ENCODE assay signal across 8 cellular contexts in the genomic region with DNA sequence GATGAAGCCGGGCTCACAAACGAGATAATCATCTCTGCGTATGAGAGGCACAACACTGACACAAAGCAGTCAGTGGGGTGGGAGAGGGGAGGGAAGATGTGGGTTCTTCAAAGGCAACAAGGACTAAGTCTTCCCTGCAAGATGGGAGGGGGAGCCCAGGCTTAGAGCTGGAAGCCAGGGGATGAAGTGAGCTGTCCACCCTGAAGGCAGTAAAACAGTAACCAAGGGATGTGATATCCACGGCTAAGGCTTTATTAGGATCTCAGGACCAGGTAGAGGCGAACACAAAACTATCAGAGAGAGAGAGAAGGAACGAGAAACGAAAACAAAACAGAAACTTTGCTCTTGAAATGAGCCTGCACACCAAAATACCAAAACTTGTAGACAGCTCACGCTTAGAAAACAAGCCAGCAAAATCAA.
A peak's percentile ranks its signal among the peaks of the same experiment; 100 is the strongest.
DNase-seq lines count a peak whose midpoint lies in the region; ATAC-seq, FAIRE-seq and TF ChIP-seq lines count a peak whose summit lies in the region.

No MANE protein-coding gene starts in this region.

- no peak for FAIRE-seq in D721Med (lab: Jason Lieb, UNC)

- CTCF ChIA-PET in CD8-positive, alpha-beta T cell (lab: Charles Lee): no interaction called here

- intact Hi-C loops in CD8-positive, alpha-beta T cell (cut with DNase I, micrococcal nuclease): loop anchor here in 1 of 2 experiments (2.0 kb wide), 1 partner anchor 20 kb away; no protein-coding TSS in a partner anchor

- peak overlapping the region; percentile 26 for H3K4me3 ChIP-seq in CD8-positive, alpha-beta T cell (ENCODE audit: low read depth, low read length)

- H3K4me3 Mint-ChIP-seq in CD8-positive, alpha-beta T cell: peak overlapping the region; percentile 78

- peak; percentile 75 for ATAC-seq in CD8-positive, alpha-beta T cell
- peak; percentile 97 for ATAC-seq in GM21381 (IDR thresholded peaks at IDR 0.05; ENCODE audit: unreplicated experiment)
- ATAC-seq in HG03460 (IDR thresholded peaks at IDR 0.05; ENCODE audit: unreplicated experiment): peak; percentile 90
- peak; percentile 79 to 91 for ATAC-seq in activated naive CD4-positive, alpha-beta T cell treated with anti-CD3 and anti-CD28 coated beads, Interleukin-2, amount 50 U/mL, for 72 hours

- peak in 2 of 7 experiments; percentile 28 to 30 for DNase-seq in CD8-positive, alpha-beta T cell
- DNase-seq in activated naive CD4-positive, alpha-beta T cell treated with anti-CD3 and anti-CD28 coated beads, Interleukin-2, amount 50 U/mL, for 72 hours (ENCODE audit: low spot score in 2 of 2): peak in 1 of 2 donors; percentile 33
- DNase-seq in NCI-H1436 (lab: John Stamatoyannopoulos, UW) (no peak), NCI-H2029 treated with DMSO at 0.1 percent for 48 hours (lab: John Stamatoyannopoulos, UW) (no peak), D721Med (ENCODE audit: insufficient read length, low spot score) (no peak), ureter (ENCODE audit: low spot score) (no peak)

- no peaks in the 10 kb centered on the region for H3K36me3 ChIP-seq in CD8-positive, alpha-beta T cell (ENCODE audit: insufficient read depth, low read length)

- H3K27me3 Mint-ChIP-seq in CD8-positive, alpha-beta T cell (ENCODE audit: low read depth): no peaks in the 10 kb centered on the region

- no peaks in the 10 kb centered on the region for H3K27me3 ChIP-seq in CD8-positive, alpha-beta T cell (ENCODE audit: insufficient read depth, low read length)

- H3K9me3 ChIP-seq in CD8-positive, alpha-beta T cell (ENCODE audit: low read length): no peaks in the 10 kb centered on the region

- peak overlapping the region; percentile 23 for H3K27ac ChIP-seq in CD8-positive, alpha-beta T cell (ENCODE audit: low read depth, low read length)

- H3K36me3 Mint-ChIP-seq in CD8-positive, alpha-beta T cell: no peaks in the 10 kb centered on the region
- peaks cover 15 to 38% of the 10 kb centered on the region in 2 donors for H3K36me3 Mint-ChIP-seq in activated naive CD4-positive, alpha-beta T cell treated with anti-CD3 and anti-CD28 coated beads, Interleukin-2, amount 50 U/mL, for 72 hours

- peaks cover 11% of the 10 kb centered on the region for H3K9me3 Mint-ChIP-seq in CD8-positive, alpha-beta T cell
- H3K9me3 Mint-ChIP-seq in activated naive CD4-positive, alpha-beta T cell treated with anti-CD3 and anti-CD28 coated beads, Interleukin-2, amount 50 U/mL, for 72 hours: peaks cover 14 to 21% of the 10 kb centered on the region in 2 donors

- H3K4me1 Mint-ChIP-seq in CD8-positive, alpha-beta T cell (ENCODE audit: low read depth): peaks cover 24% of the 10 kb centered on the region

- H3K27ac Mint-ChIP-seq in CD8-positive, alpha-beta T cell: peak overlapping the region; percentile 95
- peak overlapping the region; percentile 68 to 83 for H3K27ac Mint-ChIP-seq in activated naive CD4-positive, alpha-beta T cell treated with anti-CD3 and anti-CD28 coated beads, Interleukin-2, amount 50 U/mL, for 72 hours

- no peak for TF ChIP-seq CTCF in CD8-positive, alpha-beta T cell (IDR thresholded peaks at IDR 0.05)
- TF ChIP-seq CTCF in D721Med (IDR thresholded peaks at IDR 0.05; ENCODE audit: insufficient read depth, missing control alignments): no peak

- peaks cover 7% of the 10 kb centered on the region for H3K4me1 ChIP-seq in CD8-positive, alpha-beta T cell (ENCODE audit: insufficient read depth, low read length)

- POLR2A ChIA-PET in CD8-positive, alpha-beta T cell (lab: Charles Lee): no interaction called here
